ENCODE assay signal across 16 cellular contexts in genomic region chr20:4113996-4114603, GRCh38. TPM values are rescaled to one million over a fixed set of nuclear protein-coding genes. Genes with fewer than 3 reads are reported as not detected.
A peak's percentile ranks its signal among the peaks of the same experiment; 100 is the strongest.
DNase-seq lines count a peak whose midpoint lies in the region; ATAC-seq, FAIRE-seq and TF ChIP-seq lines count a peak whose summit lies in the region.
"Had no signal": no experiment of that assay in that cellular context is flagged by ENCODE, and none has a peak within 500 bp of the region (broad histone marks: within the 10 kb centered on the region; RNA-seq: fewer than 3 reads in every experiment).

No MANE protein-coding gene starts in this region.

- H3K36me3 ChIP-seq in GM12878 (ENCODE audit: control insufficient read depth in 2 of 2, insufficient read depth in 2 of 2, low read length in 1 of 2) = no peaks in the 10 kb centered on the region
- H3K36me3 ChIP-seq: SJSA1 had no signal

- no peak overlapping the region for H3K9ac ChIP-seq in GM12878 (ENCODE audit: control insufficient read depth, insufficient read depth, low read length)

- H3K4me3 ChIP-seq in right cardiac atrium (ENCODE audit: low read length) = no peak overlapping the region
- H3K4me3 ChIP-seq in GM12878 = no peak overlapping the region
- H3K4me3 ChIP-seq: hepatocyte, psoas muscle, SJSA1 had no signal

- peak; percentile 35 for FAIRE-seq in GM12878 (lab: Jason Lieb, UNC)
- peak; percentile 92 for FAIRE-seq in urothelium cell line (lab: Jason Lieb, UNC)
- FAIRE-seq: H54 had no signal

- H3K27ac ChIP-seq in right cardiac atrium (ENCODE audit: low read length) (peak overlapping the region; percentile 48), GM12878 (ENCODE audit: control insufficient read depth, insufficient read depth) (no peak overlapping the region)
- H3K27ac ChIP-seq: hepatocyte, psoas muscle, SJSA1 had no signal

- H3K4me1 ChIP-seq in right cardiac atrium (ENCODE audit: control insufficient read depth, insufficient read depth, low read length) (peaks cover 3% of the 10 kb centered on the region), GM12878 (ENCODE audit: control insufficient read depth, insufficient read depth, low read length) (peaks cover 30% of the 10 kb centered on the region)
- H3K4me1 ChIP-seq: SJSA1 had no signal

- H3K9me3 ChIP-seq in right cardiac atrium (ENCODE audit: control insufficient read depth, low read length) (no peaks in the 10 kb centered on the region), GM12878 (replicated peaks; ENCODE audit: control insufficient read depth, insufficient read depth, low read length) (no peaks in the 10 kb centered on the region)
- H3K9me3 ChIP-seq: psoas muscle, SJSA1 had no signal

- WGBS in right cardiac atrium = 35% methylated on average over 3 of the region's 3 CpGs
- WGBS in GM12878 (ENCODE audit: insufficient coverage, insufficient replicate concordance, low lambda C conversion rate, missing lambda C conversion rate) = 41% methylated on average over 3 of the region's 3 CpGs

- H3K79me2 ChIP-seq in GM12878 (ENCODE audit: control insufficient read depth, insufficient read depth, low read length) = no peaks in the 10 kb centered on the region
- H3K79me2 ChIP-seq: hepatocyte had no signal

- no peak for TF ChIP-seq EP300 in GM12878 (IDR thresholded peaks at IDR 0.05; ENCODE audit: borderline replicate concordance in 1 of 2, control insufficient read depth in 1 of 2, low read depth in 2 of 2, low read length in 2 of 2)

- RAD21 ChIA-PET in GM12878 (lab: Charles Lee; ENCODE audit: unreplicated experiment) = interaction anchor here (1.1 to 3.5 kb wide), 2 partner anchors 21 to 52 kb away, joined by 3 to 21 read pairs; no protein-coding TSS in a partner anchor

- peaks cover 3% of the 10 kb centered on the region; the same call in 1 of the 2 replicates for H4K20me1 ChIP-seq in GM12878 (ENCODE audit: control insufficient read depth, insufficient read depth)

- POLR2A ChIA-PET in GM12878 (lab: Charles Lee) = interaction anchor here (0.6 kb wide), 1 partner anchor 1631 kb away, joined by 4 read pairs; no protein-coding TSS in a partner anchor

- intact Hi-C loops in right cardiac atrium (cut with DNase I) (loop anchor here in 1 of 4 donors (10.0 kb wide), 1 partner anchor 481 kb away; no protein-coding TSS in a partner anchor), cardiac septum (cut with DNase I) (no loop called here), GM12878 (cut with micrococcal nuclease; ENCODE audit: unreplicated experiment) (no loop called here)

- ATAC-seq in right cardiac atrium (no peak), GM12878 (no peak)
- ATAC-seq: activated CD4-positive, alpha-beta T cell treated with anti-CD3 and anti-CD28 coated beads for 36 hours; psoas muscle had no signal

- no peak for TF ChIP-seq CTCF in GM12878 (IDR thresholded peaks at IDR 0.05 in 2 of 3, conservative IDR thresholded peaks at IDR 0.05 in 1 of 3; ENCODE audit: control insufficient read depth in 2 of 3, extremely low read depth in 1 of 3, insufficient read depth in 1 of 3, low read depth in 3 of 3, low read length in 3 of 3)

- no peak overlapping the region for H2AFZ ChIP-seq in GM12878 (ENCODE audit: control insufficient read depth, low read depth, low read length)
- H2AFZ ChIP-seq: hepatocyte had no signal

- DNase-seq in right cardiac atrium = no peak
- no peak for DNase-seq in cardiac septum (ENCODE audit: low spot score)
- DNase-seq in NCI-H524 treated with DMSO at 0.1 percent for 48 hours (lab: John Stamatoyannopoulos, UW) = peak; percentile 71
- DNase-seq in GM12878 (ENCODE audit: low read depth, low spot score) = no peak
- no peak for DNase-seq in urothelium cell line (ENCODE audit: low spot score)
- DNase-seq in SW 1271 (lab: John Stamatoyannopoulos, UW) = no peak
- DNase-seq in ecto neural progenitor cell (ENCODE audit: low spot score) = no peak
- no peak for DNase-seq in epidermal melanocyte (ENCODE audit: insufficient read length, low spot score)
- DNase-seq: activated CD4-positive, alpha-beta T cell treated with anti-CD3 and anti-CD28 coated beads for 36 hours; activated T-cell treated with anti-CD3 and anti-CD28 coated beads, Interleukin-2, amount 50 U/mL, for 48 hours; cortex of kidney; NCI-H187 treated with DMSO at 0.1 percent for 48 hours; psoas muscle had no signal

- no TSS peak for BruUV-seq in GM12878 (replicated peaks; lab: Mats Ljungman, UMichigan)

- CTCF ChIA-PET in GM12878 (lab: Yijun Ruan, JAX) = interaction anchor here (4.3 kb wide), 1 partner anchor 52 kb away, joined by 16 read pairs; no protein-coding TSS in a partner anchor

- H3K27me3 ChIP-seq in right cardiac atrium (ENCODE audit: control insufficient read depth, insufficient read depth) (no peaks in the 10 kb centered on the region), GM12878 (replicated peaks in 1 of 2; ENCODE audit: control insufficient read depth in 2 of 2, insufficient read depth in 2 of 2, low read length in 1 of 2) (no peaks in the 10 kb centered on the region; a peak in 1 of 4 replicates)
- H3K27me3 ChIP-seq: hepatocyte, SJSA1 had no signal

- SMC1A ChIA-PET in GM12878 (lab: Charles Lee; ENCODE audit: uncharacterized antibody, unreplicated experiment) = interaction anchor here (2.1 kb wide), 1 partner anchor 480 kb away, joined by 7 read pairs; no protein-coding TSS in a partner anchor

- in situ Hi-C loops in GM12878 (cut with MboI) = no loop called here

- TF ChIP-seq RAD21 in GM12878 (IDR thresholded peaks at IDR 0.05; ENCODE audit: insufficient read depth, low read depth, low read length) = no peak

- no peak overlapping the region for H3K4me2 ChIP-seq in GM12878 (ENCODE audit: control insufficient read depth, insufficient read depth)
- H3K4me2 ChIP-seq: hepatocyte had no signal

- no peak for TF ChIP-seq POLR2A in GM12878 (IDR thresholded peaks at IDR 0.05; ENCODE audit: low read depth, low read length)

TF ChIP-seq in GM12878, 131 proteins besides CTCF, POLR2A, EP300 and RAD21 (continues in another document):
- no peak for TF ChIP-seq ATF2 (IDR thresholded peaks at IDR 0.05; ENCODE audit: low read length)
- no peak for TF ChIP-seq CBX5 (IDR thresholded peaks at IDR 0.05; ENCODE audit: low read depth)
- TF ChIP-seq E2F8 (IDR thresholded peaks at IDR 0.05; ENCODE audit: low read depth, partially characterized antibody) = no peak

RNA-seq across cellular contexts. Expression of gene SMOX, which starts 34.5 kb away (rescaled TPM):
- total RNA-seq in right cardiac atrium (1 to 10 TPM; 4.2 to 5.2 (median 4.7) TPM), cardiac septum (2.7 TPM), GM12878 (2014; rRNA removed) (0.11 and 0.23 TPM in 2 replicates), GM12878 (2014; rRNA removed; fragmentation: Illumina TruSeq; extraction: Trizol) (not detected in 2 replicates), GM12878 (2021) (0.15 and 0.21 TPM in 2 replicates)
- polyA plus RNA-seq in right cardiac atrium (3.3 TPM), GM12878 (2011; rRNA removed) (0.04 and 0.27 TPM in 2 replicates), GM12878 (2014; fragmentation: Illumina TruSeq; extraction: Trizol) (0.32 TPM in 1 of 2 replicates, not detected in the other), GM12878 (2014; fragmentation: Nextera tagmentation; extraction: Ambion mirVana) (under 1 TPM; 0.09 to 0.31 TPM), GM12878 (2014; rRNA removed) (0.08 and 0.13 TPM in 2 replicates), GM12878 (2016; fragmentation: Nextera tagmentation; extraction: Ambion mirVana) (not detected)
- total RNA-seq in GM12878 (2013; cell fraction: nucleolus; rRNA removed) = 0.59 and 0.86 TPM in 2 replicates
- not detected for polyA plus RNA-seq in GM12878 (2011; ENCODE audit: low read depth)
- 0.25 and 0.33 TPM in 2 replicates for polyA plus RNA-seq in GM12878 (2011; cell fraction: cytosol; rRNA removed)
- 0.18 and 0.27 TPM in 2 replicates for polyA plus RNA-seq in GM12878 (2011; cell fraction: nucleus; rRNA removed)
- 0.10 TPM in 1 of 2 replicates, not detected in the other for polyA plus RNA-seq in GM12878 (2012)
- polyA minus RNA-seq in GM12878 (2011; rRNA and poly(A)+ RNA removed) = 0.36 TPM in 1 of 2 replicates, not detected in the other
- polyA minus RNA-seq in GM12878 (2011; cell fraction: cytosol; rRNA and poly(A)+ RNA removed) = 1.2 TPM in 1 of 2 replicates, not detected in the other
- polyA minus RNA-seq in GM12878 (2011; cell fraction: nucleus; rRNA and poly(A)+ RNA removed) = not detected in 2 replicates
